ENCODE assay signal across 33 cellular contexts in the genomic region with DNA sequence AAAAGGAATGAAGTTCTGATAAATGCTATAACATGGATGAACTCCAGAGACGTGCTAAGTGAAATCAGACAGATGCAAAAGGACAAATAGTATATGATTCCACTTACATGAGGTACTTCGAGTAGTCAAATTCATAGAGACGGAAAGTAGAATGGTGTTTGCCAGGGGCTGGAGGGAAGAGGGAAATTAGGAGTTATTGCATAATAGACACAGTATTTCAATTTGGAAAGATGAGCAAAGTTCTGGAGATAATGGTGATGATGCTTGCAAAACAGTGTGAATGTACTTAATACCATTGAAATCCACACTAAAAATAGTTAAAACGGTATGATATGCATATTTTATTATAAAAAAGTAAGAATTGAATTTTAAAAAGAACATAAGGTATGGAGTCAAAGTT.
"Had no signal": no experiment of that assay in that cellular context is flagged by ENCODE, and none has a peak within 500 bp of the region (broad histone marks: within the 10 kb centered on the region; RNA-seq: fewer than 3 reads in every experiment).

No MANE protein-coding gene starts in this region.

- H3K9me3 ChIP-seq: adrenal gland, body of pancreas, breast epithelium had no signal

- DNase-seq: activated B cell treated with CpG ODN at 0.5 μM for 24 hours; activated CD4-positive, alpha-beta memory T cell treated with anti-CD3 and anti-CD28 coated beads for 36 hours; activated CD4-positive, alpha-beta T cell treated with anti-CD3 and anti-CD28 coated beads for 4 hours; activated CD4-positive, alpha-beta T cell treated with anti-CD3 and anti-CD28 coated beads, Interleukin-2, amount 10 ng/mL, durations not matched to agents 24 days and 14 days; activated CD4-positive, alpha-beta T cell treated with anti-CD3 and anti-CD28 coated beads, Interleukin-2, amount 50 U/mL, for 1 hour; activated CD4-positive, alpha-beta T cell treated with anti-CD3 and anti-CD28 coated beads, Interleukin-2, amount 50 U/mL, for 4 hours; activated CD4-positive, CD25-positive, alpha-beta regulatory T cell treated with anti-CD3 and anti-CD28 coated beads, Interleukin-2, amount 50 U/mL, for 72 hours; activated CD8-positive, alpha-beta memory T cell treated with anti-CD3 and anti-CD28 coated beads, Interleukin-2, amount 50 U/mL, for 4 hours; activated CD8-positive, alpha-beta T cell treated with anti-CD3 and anti-CD28 coated beads for 36 hours; activated effector memory CD4-positive, alpha-beta T cell treated with anti-CD3 and anti-CD28 coated beads, Interleukin-2, amount 50 U/mL, for 16 hours; activated gamma-delta T cell treated with Interleukin-2 at 50 U/mL for 16 hours; activated naive CD4-positive, alpha-beta T cell; activated naive CD4-positive, alpha-beta T cell treated with anti-CD3 and anti-CD28 coated beads for 36 hours; activated naive CD4-positive, alpha-beta T cell treated with anti-CD3 and anti-CD28 coated beads, Interleukin-2, amount 50 U/mL, for 16 hours; activated naive CD8-positive, alpha-beta T cell treated with anti-CD3 and anti-CD28 coated beads for 36 hours; activated T-cell treated with anti-CD3 and anti-CD28 coated beads for 4 hours; activated T-cell treated with anti-CD3 and anti-CD28 coated beads, Interleukin-2, amount 50 U/mL, for 1 hour; activated T-cell treated with anti-CD3 and anti-CD28 coated beads, Interleukin-2, amount 50 U/mL, for 4 hours; activated T-cell treated with anti-CD3 and anti-CD28 coated beads, Interleukin-2, amount 50 U/mL, for 72 hours; adrenal gland; amniotic stem cell; aorta; body of pancreas; brain microvascular endothelial cell; central memory CD4-positive, alpha-beta T cell; T-helper 1 cell; T-helper 2 cell; T-helper 9 cell had no signal

- FAIRE-seq: astrocyte had no signal

- H3K4me1 ChIP-seq: adrenal gland, body of pancreas, breast epithelium had no signal

- H3K27ac ChIP-seq: adrenal gland, body of pancreas, brain microvascular endothelial cell, breast epithelium, VCaP had no signal

- H3K27me3 ChIP-seq: adrenal gland, body of pancreas, brain microvascular endothelial cell, breast epithelium had no signal

- H3K4me3 ChIP-seq: adrenal gland, body of pancreas, breast epithelium had no signal

- ATAC-seq: activated CD8-positive, alpha-beta T cell treated with anti-CD3 and anti-CD28 coated beads for 36 hours; activated naive CD4-positive, alpha-beta T cell treated with anti-CD3 and anti-CD28 coated beads, Interleukin-2, amount 50 U/mL, for 72 hours; activated T-cell treated with anti-CD3 and anti-CD28 coated beads, Interleukin-2, amount 50 U/mL, for 4 hours; activated T-cell treated with anti-CD3 and anti-CD28 coated beads, Interleukin-2, amount 50 U/mL, for 72 hours; activated T-helper 17 cell treated with anti-CD3 and anti-CD28 coated beads, Interleukin-2, amount 50 U/mL, for 72 hours; body of pancreas had no signal

- H3K36me3 ChIP-seq: adrenal gland, brain microvascular endothelial cell, breast epithelium had no signal
